Comparison of ENCODE assay signal across 1 cellular context in the genomic region with DNA sequence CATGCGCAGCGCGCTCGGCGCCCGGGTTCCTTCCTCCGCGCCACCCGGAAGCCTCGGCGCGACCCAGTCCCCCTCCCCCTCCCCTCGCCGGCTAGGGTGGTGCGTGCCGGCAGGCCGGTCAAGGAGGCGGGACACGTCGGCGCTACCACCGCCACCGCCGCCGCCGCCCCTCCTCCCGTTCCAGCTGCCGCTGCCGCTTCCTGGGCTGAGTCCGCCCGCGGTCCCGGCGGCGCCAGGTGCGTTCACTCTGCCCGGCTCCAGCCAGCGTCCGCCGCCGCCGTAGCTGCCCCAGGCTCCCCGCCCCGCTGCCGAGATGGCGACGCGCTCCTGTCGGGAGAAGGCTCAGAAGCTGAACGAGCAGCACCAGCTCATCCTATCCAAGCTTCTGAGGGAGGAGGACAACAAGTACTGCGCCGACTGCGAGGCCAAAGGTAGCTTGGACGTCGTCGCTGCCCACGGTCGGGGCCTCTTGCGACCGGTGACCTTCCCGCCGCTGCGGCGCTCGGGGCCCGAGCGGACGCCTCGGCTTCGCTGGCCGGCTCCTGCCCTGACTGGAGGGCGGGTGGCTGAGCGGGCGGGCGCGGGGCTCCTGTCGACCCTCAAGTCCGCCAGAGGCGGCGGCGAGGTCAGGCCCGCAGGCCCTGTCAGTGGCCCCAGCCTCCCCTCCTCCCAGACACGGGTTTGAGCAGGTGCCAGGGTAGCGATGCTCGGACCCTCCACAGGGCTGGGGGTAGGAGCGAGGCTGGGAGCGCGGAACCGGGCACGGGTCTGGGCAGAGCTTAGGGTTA.
TF ChIP-seq lines count a peak whose summit lies in the region.

Gene SMAP1 (plus strand): TSS at position 173 of the 788 bp plus-strand sequence. CDS start 141 bp downstream, at position 314.

TF ChIP-seq in K562, 482 proteins besides CTCF, POLR2A, EP300 and RAD21 (continued from another document and continues in another):
- TF ChIP-seq NCOA6 (IDR thresholded peaks at IDR 0.05) = peak; percentile 63
- TF ChIP-seq, protein P1, sequence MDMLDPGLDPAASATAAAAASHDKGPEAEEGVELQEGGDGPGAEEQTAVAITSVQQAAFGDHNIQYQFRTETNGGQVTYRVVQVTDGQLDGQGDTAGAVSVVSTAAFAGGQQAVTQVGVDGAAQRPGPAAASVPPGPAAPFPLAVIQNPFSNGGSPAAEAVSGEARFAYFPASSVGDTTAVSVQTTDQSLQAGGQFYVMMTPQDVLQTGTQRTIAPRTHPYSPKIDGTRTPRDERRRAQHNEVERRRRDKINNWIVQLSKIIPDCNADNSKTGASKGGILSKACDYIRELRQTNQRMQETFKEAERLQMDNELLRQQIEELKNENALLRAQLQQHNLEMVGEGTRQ (CRISPR knock-in tag; IDR thresholded peaks at IDR 0.05) = no peak
- TF ChIP-seq HEY1 (CRISPR knock-in tag; IDR thresholded peaks at IDR 0.05; ENCODE audit: borderline replicate concordance) = no peak
- TF ChIP-seq C11orf30 (IDR thresholded peaks at IDR 0.05; ENCODE audit: low read depth) = no peak
- peak; percentile 85; the same call in 1 of the 2 replicates for TF ChIP-seq PHF8 (IDR thresholded peaks at IDR 0.05; ENCODE audit: borderline replicate concordance, low read length)
- TF ChIP-seq, protein P2, sequence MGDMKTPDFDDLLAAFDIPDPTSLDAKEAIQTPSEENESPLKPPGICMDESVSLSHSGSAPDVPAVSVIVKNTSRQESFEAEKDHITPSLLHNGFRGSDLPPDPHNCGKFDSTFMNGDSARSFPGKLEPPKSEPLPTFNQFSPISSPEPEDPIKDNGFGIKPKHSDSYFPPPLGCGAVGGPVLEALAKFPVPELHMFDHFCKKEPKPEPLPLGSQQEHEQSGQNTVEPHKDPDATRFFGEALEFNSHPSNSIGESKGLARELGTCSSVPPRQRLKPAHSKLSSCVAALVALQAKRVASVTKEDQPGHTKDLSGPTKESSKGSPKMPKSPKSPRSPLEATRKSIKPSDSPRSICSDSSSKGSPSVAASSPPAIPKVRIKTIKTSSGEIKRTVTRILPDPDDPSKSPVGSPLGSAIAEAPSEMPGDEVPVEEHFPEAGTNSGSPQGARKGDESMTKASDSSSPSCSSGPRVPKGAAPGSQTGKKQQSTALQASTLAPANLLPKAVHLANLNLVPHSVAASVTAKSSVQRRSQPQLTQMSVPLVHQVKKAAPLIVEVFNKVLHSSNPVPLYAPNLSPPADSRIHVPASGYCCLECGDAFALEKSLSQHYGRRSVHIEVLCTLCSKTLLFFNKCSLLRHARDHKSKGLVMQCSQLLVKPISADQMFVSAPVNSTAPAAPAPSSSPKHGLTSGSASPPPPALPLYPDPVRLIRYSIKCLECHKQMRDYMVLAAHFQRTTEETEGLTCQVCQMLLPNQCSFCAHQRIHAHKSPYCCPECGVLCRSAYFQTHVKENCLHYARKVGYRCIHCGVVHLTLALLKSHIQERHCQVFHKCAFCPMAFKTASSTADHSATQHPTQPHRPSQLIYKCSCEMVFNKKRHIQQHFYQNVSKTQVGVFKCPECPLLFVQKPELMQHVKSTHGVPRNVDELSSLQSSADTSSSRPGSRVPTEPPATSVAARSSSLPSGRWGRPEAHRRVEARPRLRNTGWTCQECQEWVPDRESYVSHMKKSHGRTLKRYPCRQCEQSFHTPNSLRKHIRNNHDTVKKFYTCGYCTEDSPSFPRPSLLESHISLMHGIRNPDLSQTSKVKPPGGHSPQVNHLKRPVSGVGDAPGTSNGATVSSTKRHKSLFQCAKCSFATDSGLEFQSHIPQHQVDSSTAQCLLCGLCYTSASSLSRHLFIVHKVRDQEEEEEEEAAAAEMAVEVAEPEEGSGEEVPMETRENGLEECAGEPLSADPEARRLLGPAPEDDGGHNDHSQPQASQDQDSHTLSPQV (IDR thresholded peaks at IDR 0.05) = no peak
- TF ChIP-seq NFE2 (IDR thresholded peaks at IDR 0.05; ENCODE audit: low read depth) = no peak
- TF ChIP-seq ZNF764 (CRISPR knock-in tag; IDR thresholded peaks at IDR 0.05; ENCODE audit: low read depth) = no peak
- TF ChIP-seq NFYB (IDR thresholded peaks at IDR 0.05; ENCODE audit: extremely low read depth, insufficient read length) = no peak
- peak in 2 of 3 experiments; percentile 22 to 54 for TF ChIP-seq YY1 (IDR thresholded peaks at IDR 0.05; ENCODE audit: borderline replicate concordance in 1 of 3, control insufficient read depth in 1 of 3, extremely low read depth in 1 of 3, insufficient read depth in 3 of 3, insufficient read length in 1 of 3, insufficient replicate concordance in 2 of 3, low read depth in 1 of 3, low read length in 2 of 3)
- no peak for TF ChIP-seq BRF1 (IDR thresholded peaks at IDR 0.05; ENCODE audit: borderline replicate concordance, extremely low read depth, insufficient read length)
- TF ChIP-seq TEAD2 (tag; IDR thresholded peaks at IDR 0.05) = no peak
- TF ChIP-seq TBL1XR1 (IDR thresholded peaks at IDR 0.05; ENCODE audit: low read length in 2 of 2) = no peak
- TF ChIP-seq PHF21A (IDR thresholded peaks at IDR 0.05; ENCODE audit: borderline replicate concordance, low read depth) = no peak
- TF ChIP-seq CREB3L1 (IDR thresholded peaks at IDR 0.05; ENCODE audit: borderline replicate concordance, low read depth) = peak; percentile 95
- TF ChIP-seq PML (IDR thresholded peaks at IDR 0.05; ENCODE audit: low read length) = no peak
- no peak for TF ChIP-seq ZC3H4 (CRISPR knock-in tag; IDR thresholded peaks at IDR 0.05; ENCODE audit: borderline replicate concordance)
- no peak for TF ChIP-seq MXD1 (CRISPR knock-in tag; IDR thresholded peaks at IDR 0.05; ENCODE audit: borderline replicate concordance, poor library complexity, severe bottlenecking)
- no peak for TF ChIP-seq POLR3A (IDR thresholded peaks at IDR 0.05; ENCODE audit: borderline replicate concordance, extremely low read depth, insufficient read depth, insufficient read length)
- no peak for TF ChIP-seq ZNF699 (CRISPR knock-in tag; IDR thresholded peaks at IDR 0.05; ENCODE audit: insufficient replicate concordance)
- no peak for TF ChIP-seq ZNF695 (CRISPR knock-in tag; IDR thresholded peaks at IDR 0.05)
- peak; percentile 53 for TF ChIP-seq CREM (IDR thresholded peaks at IDR 0.05; ENCODE audit: low read depth)
- no peak for TF ChIP-seq PRMT5 (CRISPR knock-in tag; IDR thresholded peaks at IDR 0.05)
- TF ChIP-seq, protein P3, sequence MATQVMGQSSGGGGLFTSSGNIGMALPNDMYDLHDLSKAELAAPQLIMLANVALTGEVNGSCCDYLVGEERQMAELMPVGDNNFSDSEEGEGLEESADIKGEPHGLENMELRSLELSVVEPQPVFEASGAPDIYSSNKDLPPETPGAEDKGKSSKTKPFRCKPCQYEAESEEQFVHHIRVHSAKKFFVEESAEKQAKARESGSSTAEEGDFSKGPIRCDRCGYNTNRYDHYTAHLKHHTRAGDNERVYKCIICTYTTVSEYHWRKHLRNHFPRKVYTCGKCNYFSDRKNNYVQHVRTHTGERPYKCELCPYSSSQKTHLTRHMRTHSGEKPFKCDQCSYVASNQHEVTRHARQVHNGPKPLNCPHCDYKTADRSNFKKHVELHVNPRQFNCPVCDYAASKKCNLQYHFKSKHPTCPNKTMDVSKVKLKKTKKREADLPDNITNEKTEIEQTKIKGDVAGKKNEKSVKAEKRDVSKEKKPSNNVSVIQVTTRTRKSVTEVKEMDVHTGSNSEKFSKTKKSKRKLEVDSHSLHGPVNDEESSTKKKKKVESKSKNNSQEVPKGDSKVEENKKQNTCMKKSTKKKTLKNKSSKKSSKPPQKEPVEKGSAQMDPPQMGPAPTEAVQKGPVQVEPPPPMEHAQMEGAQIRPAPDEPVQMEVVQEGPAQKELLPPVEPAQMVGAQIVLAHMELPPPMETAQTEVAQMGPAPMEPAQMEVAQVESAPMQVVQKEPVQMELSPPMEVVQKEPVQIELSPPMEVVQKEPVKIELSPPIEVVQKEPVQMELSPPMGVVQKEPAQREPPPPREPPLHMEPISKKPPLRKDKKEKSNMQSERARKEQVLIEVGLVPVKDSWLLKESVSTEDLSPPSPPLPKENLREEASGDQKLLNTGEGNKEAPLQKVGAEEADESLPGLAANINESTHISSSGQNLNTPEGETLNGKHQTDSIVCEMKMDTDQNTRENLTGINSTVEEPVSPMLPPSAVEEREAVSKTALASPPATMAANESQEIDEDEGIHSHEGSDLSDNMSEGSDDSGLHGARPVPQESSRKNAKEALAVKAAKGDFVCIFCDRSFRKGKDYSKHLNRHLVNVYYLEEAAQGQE (CRISPR knock-in tag; IDR thresholded peaks at IDR 0.05; ENCODE audit: low read depth) = no peak
- no peak for TF ChIP-seq ILK (tag; IDR thresholded peaks at IDR 0.05; ENCODE audit: borderline replicate concordance, low read depth)
- TF ChIP-seq ADNP (tag; IDR thresholded peaks at IDR 0.05) = no peak
- TF ChIP-seq GTF2A2 (tag; IDR thresholded peaks at IDR 0.05) = no peak
- TF ChIP-seq ZFX (CRISPR knock-in tag; IDR thresholded peaks at IDR 0.05) = peak; percentile 90
- no peak for TF ChIP-seq GABPB2 (CRISPR knock-in tag; conservative IDR thresholded peaks at IDR 0.05)
- TF ChIP-seq, protein P4, sequence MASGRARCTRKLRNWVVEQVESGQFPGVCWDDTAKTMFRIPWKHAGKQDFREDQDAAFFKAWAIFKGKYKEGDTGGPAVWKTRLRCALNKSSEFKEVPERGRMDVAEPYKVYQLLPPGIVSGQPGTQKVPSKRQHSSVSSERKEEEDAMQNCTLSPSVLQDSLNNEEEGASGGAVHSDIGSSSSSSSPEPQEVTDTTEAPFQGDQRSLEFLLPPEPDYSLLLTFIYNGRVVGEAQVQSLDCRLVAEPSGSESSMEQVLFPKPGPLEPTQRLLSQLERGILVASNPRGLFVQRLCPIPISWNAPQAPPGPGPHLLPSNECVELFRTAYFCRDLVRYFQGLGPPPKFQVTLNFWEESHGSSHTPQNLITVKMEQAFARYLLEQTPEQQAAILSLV (tag; IDR thresholded peaks at IDR 0.05) = no peak
- no peak for TF ChIP-seq SRSF7 (optimal IDR thresholded peaks at IDR 0.05; ENCODE audit: low read depth, low read length)
- TF ChIP-seq CHD1 (IDR thresholded peaks at IDR 0.05; ENCODE audit: low read length) = no peak
- TF ChIP-seq SMARCA5 (IDR thresholded peaks at IDR 0.05) = no peak
- TF ChIP-seq, protein P5, sequence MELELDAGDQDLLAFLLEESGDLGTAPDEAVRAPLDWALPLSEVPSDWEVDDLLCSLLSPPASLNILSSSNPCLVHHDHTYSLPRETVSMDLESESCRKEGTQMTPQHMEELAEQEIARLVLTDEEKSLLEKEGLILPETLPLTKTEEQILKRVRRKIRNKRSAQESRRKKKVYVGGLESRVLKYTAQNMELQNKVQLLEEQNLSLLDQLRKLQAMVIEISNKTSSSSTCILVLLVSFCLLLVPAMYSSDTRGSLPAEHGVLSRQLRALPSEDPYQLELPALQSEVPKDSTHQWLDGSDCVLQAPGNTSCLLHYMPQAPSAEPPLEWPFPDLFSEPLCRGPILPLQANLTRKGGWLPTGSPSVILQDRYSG (tag; conservative IDR thresholded peaks at IDR 0.05; ENCODE audit: low read depth) = no peak
- no peak; the same call in 1 of the 2 replicates for TF ChIP-seq EP400 (IDR thresholded peaks at IDR 0.05)
- no peak for TF ChIP-seq OTX1 (CRISPR knock-in tag; IDR thresholded peaks at IDR 0.05)
- TF ChIP-seq NR1H2 (CRISPR knock-in tag; IDR thresholded peaks at IDR 0.05) = no peak
- TF ChIP-seq AFF4 (CRISPR knock-in tag; IDR thresholded peaks at IDR 0.05) = no peak
- TF ChIP-seq HDGF (IDR thresholded peaks at IDR 0.05) = no peak
- no peak for TF ChIP-seq E2F3 (CRISPR knock-in tag; IDR thresholded peaks at IDR 0.05)
